8 cellular contexts compared by ENCODE assay signal in genomic region chr15:80058851-80059785, GRCh38. TPM values are rescaled to one million over a fixed set of nuclear protein-coding genes. Genes with fewer than 3 reads are reported as not detected.
DNase-seq lines count a peak whose midpoint lies in the region; ATAC-seq and TF ChIP-seq lines count a peak whose summit lies in the region.

TSS of gene ZFAND6 (plus strand) at chr15:80059676. CDS start at chr15:80120345, 60,669 bp downstream.

- H3K4me3 ChIP-seq in right atrium auricular region (peak within 1 kb of the TSS; percentile 73 to 97), uterus (peak within 1 kb of the TSS; percentile 38 to 98)

- peak; percentile 68 to 91 for TF ChIP-seq POLR2A in uterus (IDR thresholded peaks at IDR 0.05)

- DNase-seq in NCI-H187 (lab: John Stamatoyannopoulos, UW) (peak; percentile 90 to 94), T-helper 2 cell (peak; percentile 91 to 96 (median 93)), right atrium auricular region (ENCODE audit: low spot score) (peak; percentile 94), pulmonary artery endothelial cell (ENCODE audit: low read depth, low spot score) (peak; percentile 67), uterus (peak; percentile 94 to 96)

- H3K9me3 ChIP-seq in right atrium auricular region (no peaks in the 10 kb centered on the region), uterus (no peaks in the 10 kb centered on the region)

- TF ChIP-seq CTCF in right atrium auricular region (IDR thresholded peaks at IDR 0.05): no peak
- TF ChIP-seq CTCF in uterus (IDR thresholded peaks at IDR 0.05): peak in 3 of 4 experiments; percentile 17 to 25 (median 19)

- intact Hi-C loops in uterus (cut with DNase I; ENCODE audit: low total_unique reads): loop anchor here (2.0 kb wide), 1 partner anchor 94 kb away; the partner anchor contains the start of gene FAH

- H3K27me3 ChIP-seq in right atrium auricular region (no peaks in the 10 kb centered on the region), uterus (no peaks in the 10 kb centered on the region)

- H3K36me3 ChIP-seq in right atrium auricular region (no peaks in the 10 kb centered on the region), uterus (no peaks in the 10 kb centered on the region)

- H3K27ac ChIP-seq in angular gyrus (ENCODE audit: low read depth, low read length) (peak within 1 kb of the TSS; percentile 66), right atrium auricular region (peak within 1 kb of the TSS; percentile 91 to 97), uterus (peak within 1 kb of the TSS; percentile 93 to 98)

- H3K4me1 ChIP-seq in right atrium auricular region (peaks cover 0 to 19% of the 10 kb centered on the region in 2 donors), uterus (peaks cover 3 to 5% of the 10 kb centered on the region in 2 donors)

- ATAC-seq in GM18498 (IDR thresholded peaks at IDR 0.05; ENCODE audit: unreplicated experiment): peak; percentile 77
- ATAC-seq in HG02938 (IDR thresholded peaks at IDR 0.05; ENCODE audit: unreplicated experiment): peak; percentile 70

RNA-seq across cellular contexts. Expression of gene ZFAND6, which starts in this region (rescaled TPM):
- total RNA-seq in right atrium auricular region: 100 to 1,000 TPM in 1 of 2 donors, 10 to 100 TPM in 1; 85.1 to 146 TPM
- total RNA-seq in pulmonary artery endothelial cell: 146 and 218 TPM in 2 replicates
- total RNA-seq in uterus: 100 to 1,000 TPM; 119 to 452 (median 172) TPM

Comparison
In these comparisons a context has a peak if more than half of its experiments do, and no peak if none do; other contexts are left out.
1. Peak in every context shown above with its lines: DNase-seq, ATAC-seq, H3K4me3 ChIP-seq and H3K27ac ChIP-seq.
2. CTCF ChIP-seq: peak in uterus (3 of 4); none in right atrium auricular region (0 of 2).